In the genomic region with DNA sequence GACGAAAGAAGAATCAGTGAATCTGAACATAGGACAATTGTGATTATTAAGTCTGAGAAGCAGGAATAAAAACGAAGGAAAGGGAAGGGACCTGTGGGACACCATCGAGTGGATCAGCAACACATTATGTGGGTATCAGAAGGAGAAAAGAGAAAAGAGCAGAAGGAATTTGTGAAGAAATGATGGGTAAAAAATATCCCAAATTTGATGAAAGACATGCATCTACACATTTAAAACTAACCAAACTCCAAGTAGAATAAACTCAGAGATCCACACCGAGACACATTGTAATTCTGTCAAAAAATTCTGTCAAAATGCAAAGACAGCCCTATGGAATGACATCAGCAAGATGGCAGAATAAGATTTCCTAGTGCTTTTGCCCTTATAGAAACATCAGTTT, we compare ENCODE assay signal across 24 cellular contexts.
"Had no signal": no experiment of that assay in that cellular context is flagged by ENCODE, and none has a peak within 500 bp of the region (broad histone marks: within the 10 kb centered on the region; RNA-seq: fewer than 3 reads in every experiment).

No MANE protein-coding gene starts in this region.

- H3K9me3 Mint-ChIP-seq: endodermal cell had no signal

- H3K9me3 ChIP-seq: colonic mucosa, gastrocnemius medialis had no signal

- H3K4me1 ChIP-seq: colonic mucosa, esophagus muscularis mucosa, foreskin keratinocyte, gastrocnemius medialis, gastroesophageal sphincter, heart left ventricle, heart right ventricle had no signal

- H3K27me3 Mint-ChIP-seq: dendritic cell treated with granulocyte-macrophage colony-stimulating factor and Interleukin-4, amounts not matched to agents 40 ng/mL and 50 ng/mL, for 4 days; effector memory CD8-positive, alpha-beta T cell had no signal

- H3K4me3 ChIP-seq: colonic mucosa, coronary artery, dorsolateral prefrontal cortex, esophagus muscularis mucosa, gastrocnemius medialis, gastroesophageal sphincter, heart left ventricle, heart right ventricle had no signal

- H3K27ac ChIP-seq: colonic mucosa, coronary artery, dorsolateral prefrontal cortex, epithelial cell of prostate, esophagus muscularis mucosa, foreskin keratinocyte, gastrocnemius medialis, gastroesophageal sphincter, heart left ventricle, heart right ventricle had no signal

- H3K4me1 Mint-ChIP-seq: endodermal cell had no signal

- ATAC-seq: effector memory CD8-positive, alpha-beta T cell; esophagus mucosa; foreskin keratinocyte; gastrocnemius medialis; gastroesophageal sphincter; heart left ventricle; heart right ventricle had no signal

- H3K27me3 ChIP-seq: colonic mucosa, dorsolateral prefrontal cortex, esophagus muscularis mucosa, foreskin keratinocyte, gastrocnemius medialis, gastroesophageal sphincter, heart left ventricle, heart right ventricle had no signal

- H3K27ac Mint-ChIP-seq: dendritic cell treated with granulocyte-macrophage colony-stimulating factor and Interleukin-4, amounts not matched to agents 40 ng/mL and 50 ng/mL, for 4 days; effector memory CD8-positive, alpha-beta T cell; endodermal cell had no signal

- DNase-seq: colonic mucosa; cortex of kidney; dermis blood vessel endothelial cell; dorsolateral prefrontal cortex; effector CD4-positive, alpha-beta T cell; effector CD8-positive, alpha-beta T cell; effector memory CD4-positive, alpha-beta T cell; effector memory CD8-positive, alpha-beta T cell; endodermal cell; erythroblast; foreskin fibroblast; foreskin keratinocyte; foreskin melanocyte; gastrocnemius medialis; glutamatergic neuron; head of caudate nucleus; heart left ventricle; heart right ventricle had no signal

- H3K36me3 ChIP-seq: colonic mucosa, esophagus muscularis mucosa, gastrocnemius medialis, gastroesophageal sphincter, heart left ventricle, heart right ventricle had no signal

- H3K4me3 Mint-ChIP-seq: dendritic cell treated with granulocyte-macrophage colony-stimulating factor and Interleukin-4, amounts not matched to agents 40 ng/mL and 50 ng/mL, for 4 days; effector memory CD8-positive, alpha-beta T cell; endodermal cell had no signal
